8 cellular contexts compared by ENCODE assay signal in genomic region chr9:127968717-127969383, GRCh38. TPM values are rescaled to one million over a fixed set of nuclear protein-coding genes. Genes with fewer than 3 reads are reported as not detected.
A peak's percentile ranks its signal among the peaks of the same experiment; 100 is the strongest.
DNase-seq lines count a peak whose midpoint lies in the region; ATAC-seq, FAIRE-seq and TF ChIP-seq lines count a peak whose summit lies in the region.

No MANE protein-coding gene starts in this region.

- H3K9me3 Mint-ChIP-seq in effector memory CD8-positive, alpha-beta T cell = no peaks in the 10 kb centered on the region
- no peaks in the 10 kb centered on the region for H3K9me3 Mint-ChIP-seq in natural killer cell

- peaks cover 82 to 86% of the 10 kb centered on the region in 2 donors for H3K4me1 Mint-ChIP-seq in effector memory CD8-positive, alpha-beta T cell (ENCODE audit: low read depth in 2 of 2)
- H3K4me1 Mint-ChIP-seq in natural killer cell = peaks cover 19 to 36% of the 10 kb centered on the region in 2 donors

- H3K36me3 Mint-ChIP-seq in effector memory CD8-positive, alpha-beta T cell (ENCODE audit: insufficient read depth) = peaks cover 58% of the 10 kb centered on the region
- H3K36me3 Mint-ChIP-seq in natural killer cell = no peaks in the 10 kb centered on the region

- DNase-seq in EL (peak; percentile 88), Peyer's patch (peak in 1 of 3 donors; percentile 60), natural killer cell (no peak), GM12892 (ENCODE audit: insufficient read length) (no peak), NOMO-1 (lab: John Stamatoyannopoulos, UW; ENCODE audit: unreplicated experiment in 2 of 2) (no peak), ecto neural progenitor cell (ENCODE audit: low spot score) (no peak)
- no peak for DNase-seq in effector memory CD8-positive, alpha-beta T cell

- H3K27me3 ChIP-seq in Peyer's patch = no peaks in the 10 kb centered on the region

- no peak for ATAC-seq in effector memory CD8-positive, alpha-beta T cell (replicated peaks)
- ATAC-seq in natural killer cell = no peak
- ATAC-seq in GM21723 (IDR thresholded peaks at IDR 0.05; ENCODE audit: unreplicated experiment) = no peak

- peak overlapping the region; percentile 95 to 99 (median 96) for H3K27ac ChIP-seq in Peyer's patch

- no peak for FAIRE-seq in GM12892 (lab: Jason Lieb, UNC)

- no peaks in the 10 kb centered on the region for H3K36me3 ChIP-seq in Peyer's patch

- TF ChIP-seq CTCF in Peyer's patch (IDR thresholded peaks at IDR 0.05) (no peak), natural killer cell (IDR thresholded peaks at IDR 0.05) (no peak)

- intact Hi-C loops in natural killer cell (cut with micrococcal nuclease) = no loop called here

- H3K4me3 ChIP-seq in Peyer's patch = peak overlapping the region in 1 of 4 donors; percentile 38

- no peaks in the 10 kb centered on the region for H3K27me3 Mint-ChIP-seq in effector memory CD8-positive, alpha-beta T cell
- H3K27me3 Mint-ChIP-seq in natural killer cell (ENCODE audit: low read depth in 2 of 2) = no peaks in the 10 kb centered on the region

- H3K4me3 Mint-ChIP-seq in effector memory CD8-positive, alpha-beta T cell = peak overlapping the region; percentile 83 to 98
- H3K4me3 Mint-ChIP-seq in natural killer cell = no peak overlapping the region

- H3K27ac Mint-ChIP-seq in effector memory CD8-positive, alpha-beta T cell = peak overlapping the region; percentile 95 to 99
- H3K27ac Mint-ChIP-seq in natural killer cell = peak overlapping the region; percentile 15 to 60

- peaks cover 24 to 98% (median 85%) of the 10 kb centered on the region in 4 donors for H3K4me1 ChIP-seq in Peyer's patch

- no peaks in the 10 kb centered on the region for H3K9me3 ChIP-seq in Peyer's patch

- TF ChIP-seq POLR2A in Peyer's patch (IDR thresholded peaks at IDR 0.05) (peak in 1 of 2 donors; percentile 41), GM12892 (IDR thresholded peaks at IDR 0.05; ENCODE audit: low read depth, low read length) (no peak)

RNA-seq across cellular contexts. Expression of gene EEIG1, which starts 11.9 kb away (rescaled TPM):
- 100 to 1,000 TPM in 3 of 4 donors, 10 to 100 TPM in 1; 71.8 to 219 (median 122) TPM for total RNA-seq in Peyer's patch
- 10 to 100 TPM; 10.3 to 36.0 (median 28.2) TPM for total RNA-seq in natural killer cell
- polyA plus RNA-seq in GM12892 (2012; ENCODE audit: missing spikeins) = 26.4 TPM

RNA-seq across cellular contexts. Expression of gene DPM2, which starts 31.2 kb away (rescaled TPM):
- total RNA-seq in Peyer's patch (10 to 100 TPM; 20.6 to 27.3 (median 22.1) TPM), natural killer cell (10 to 100 TPM; 22.9 to 31.4 (median 24.1) TPM)
- polyA plus RNA-seq in GM12892 (2012; ENCODE audit: missing spikeins) = 26.4 TPM

RNA-seq across cellular contexts. Expression of gene PIP5KL1, which starts 38.3 kb away (rescaled TPM):
- 1 to 10 TPM in 1 of 4 donors, not detected in 3; 2.5 TPM for total RNA-seq in Peyer's patch
- 1 to 10 TPM in 1 of 3 donors, under 1 TPM in 2; 0.52 to 1.4 (median 0.97) TPM for total RNA-seq in natural killer cell
- polyA plus RNA-seq in GM12892 (2012; ENCODE audit: missing spikeins) = 0.36 TPM

RNA-seq across cellular contexts. Expression of gene ST6GALNAC4, which starts 52.0 kb away (rescaled TPM):
- 100 to 1,000 TPM in 1 of 4 donors, 10 to 100 TPM in 3; 39.9 to 119 (median 46.7) TPM for total RNA-seq in Peyer's patch
- total RNA-seq in natural killer cell = 10 to 100 TPM; 18.8 to 33.0 (median 20.4) TPM
- 17.0 TPM for polyA plus RNA-seq in GM12892 (2012; ENCODE audit: missing spikeins)
